Comparison of ENCODE assay signal across 1 cellular context in the genomic region with DNA sequence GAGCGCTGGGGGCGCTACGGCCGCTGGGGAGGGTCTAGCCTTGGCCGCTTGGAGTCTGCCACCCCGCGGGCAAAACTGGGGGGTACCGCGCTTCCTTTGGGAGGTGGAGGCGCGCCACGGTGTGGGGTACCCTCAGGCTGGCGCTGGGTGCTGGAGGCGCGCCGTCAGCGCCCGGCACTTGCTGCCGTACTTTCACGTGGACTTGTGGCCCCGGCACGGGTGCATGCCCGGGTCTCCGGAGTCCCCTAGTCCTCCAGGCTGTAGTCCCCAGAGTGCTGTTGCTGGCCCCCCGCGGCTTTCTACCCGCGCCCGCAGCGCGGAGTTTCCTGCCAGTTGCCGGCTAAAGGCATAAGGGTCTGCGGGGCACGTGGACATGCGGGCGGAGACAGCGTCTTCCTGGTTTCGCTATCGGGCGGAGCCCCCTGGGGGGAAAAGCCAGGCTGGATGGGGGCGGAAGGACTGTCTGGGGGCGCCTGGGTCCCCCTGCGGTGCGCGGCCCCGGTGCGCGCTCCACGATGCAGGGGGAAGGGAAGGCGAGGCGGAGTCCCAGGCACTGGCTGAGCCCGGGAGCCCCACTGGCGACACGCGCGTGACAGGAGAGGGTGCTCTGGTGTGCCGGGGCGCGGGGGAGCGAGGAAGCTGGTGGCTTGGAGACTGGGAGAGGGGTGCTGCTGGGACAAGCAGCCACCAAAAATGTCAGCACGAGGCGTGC.
A peak's percentile ranks its signal among the peaks of the same experiment; 100 is the strongest.
TF ChIP-seq lines count a peak whose summit lies in the region.

No MANE protein-coding gene starts in this region.

TF ChIP-seq in K562, 482 proteins besides CTCF, POLR2A, EP300 and RAD21 (continued from another document):
- TF ChIP-seq PHTF2 (CRISPR knock-in tag; IDR thresholded peaks at IDR 0.05) (no peak), TFAP4 (CRISPR knock-in tag; IDR thresholded peaks at IDR 0.05; ENCODE audit: borderline replicate concordance) (0 out of 2 replicates have a peak, but pooled peaks have one; percentile 5), L3MBTL2 (IDR thresholded peaks at IDR 0.05) (peak; percentile 37), MTA2 (IDR thresholded peaks at IDR 0.05; ENCODE audit: low read depth) (no peak), FOXA3 (CRISPR knock-in tag; conservative IDR thresholded peaks at IDR 0.05 in 1 of 2, IDR thresholded peaks at IDR 0.05 in 1 of 2) (no peak), NKRF (IDR thresholded peaks at IDR 0.05; ENCODE audit: borderline replicate concordance) (peak; percentile 79; the same call in 1 of the 2 replicates), ZNF609 (CRISPR knock-in tag; IDR thresholded peaks at IDR 0.05; ENCODE audit: borderline replicate concordance) (no peak), MYC (IDR thresholded peaks at IDR 0.05; ENCODE audit: low read depth, low read length) (peak; percentile 86; the same call in 1 of the 2 replicates), MYC (CRISPR knock-in tag; IDR thresholded peaks at IDR 0.05; ENCODE audit: borderline replicate concordance, low read depth) (peak; percentile 91), GATA2 (CRISPR knock-in tag; IDR thresholded peaks at IDR 0.05) (0 out of 2 replicates have a peak, but pooled peaks have one; percentile 30), RBM14 (IDR thresholded peaks at IDR 0.05; ENCODE audit: borderline replicate concordance, insufficient read depth, low read depth, low read length) (0 out of 2 replicates have a peak, but pooled peaks have one; percentile 37), GTF2A2 (tag; IDR thresholded peaks at IDR 0.05) (no peak), ZNF12 (CRISPR knock-in tag; IDR thresholded peaks at IDR 0.05) (peak; percentile 79; the same call in 1 of the 2 replicates), GABPA (tag; conservative IDR thresholded peaks at IDR 0.05; ENCODE audit: low read depth) (peak; percentile 3; the same call in 1 of the 2 replicates), ARID3A (IDR thresholded peaks at IDR 0.05; ENCODE audit: borderline replicate concordance, low read depth, low read length) (no peak), GTF2F1 (IDR thresholded peaks at IDR 0.05; ENCODE audit: low read depth, low read length) (no peak), POLR2G (IDR thresholded peaks at IDR 0.05; ENCODE audit: low read depth, low read length) (no peak), MCM7 (IDR thresholded peaks at IDR 0.05) (no peak), CSDE1 (IDR thresholded peaks at IDR 0.05) (no peak), BCOR (IDR thresholded peaks at IDR 0.05) (no peak), HMG20B (CRISPR knock-in tag; IDR thresholded peaks at IDR 0.05) (peak; percentile 44; the same call in 1 of the 2 replicates), NRF1 (conservative IDR thresholded peaks at IDR 0.05 in 1 of 2, IDR thresholded peaks at IDR 0.05 in 1 of 2) (peak in 1 of 2 experiments; percentile 47; a peak in 3 of 4 replicates), CCNT2 (IDR thresholded peaks at IDR 0.05; ENCODE audit: borderline replicate concordance, extremely low read depth, insufficient read length, low read depth, low read length) (peak; percentile 65), ZNF165 (CRISPR knock-in tag; IDR thresholded peaks at IDR 0.05; ENCODE audit: borderline replicate concordance) (no peak)
- TF ChIP-seq, protein P1, sequence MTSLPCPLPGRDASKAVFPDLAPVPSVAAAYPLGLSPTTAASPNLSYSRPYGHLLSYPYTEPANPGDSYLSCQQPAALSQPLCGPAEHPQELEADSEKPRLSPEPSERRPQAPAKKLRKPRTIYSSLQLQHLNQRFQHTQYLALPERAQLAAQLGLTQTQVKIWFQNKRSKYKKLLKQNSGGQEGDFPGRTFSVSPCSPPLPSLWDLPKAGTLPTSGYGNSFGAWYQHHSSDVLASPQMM (CRISPR knock-in tag; IDR thresholded peaks at IDR 0.05) = no peak
- TF ChIP-seq, protein P2, sequence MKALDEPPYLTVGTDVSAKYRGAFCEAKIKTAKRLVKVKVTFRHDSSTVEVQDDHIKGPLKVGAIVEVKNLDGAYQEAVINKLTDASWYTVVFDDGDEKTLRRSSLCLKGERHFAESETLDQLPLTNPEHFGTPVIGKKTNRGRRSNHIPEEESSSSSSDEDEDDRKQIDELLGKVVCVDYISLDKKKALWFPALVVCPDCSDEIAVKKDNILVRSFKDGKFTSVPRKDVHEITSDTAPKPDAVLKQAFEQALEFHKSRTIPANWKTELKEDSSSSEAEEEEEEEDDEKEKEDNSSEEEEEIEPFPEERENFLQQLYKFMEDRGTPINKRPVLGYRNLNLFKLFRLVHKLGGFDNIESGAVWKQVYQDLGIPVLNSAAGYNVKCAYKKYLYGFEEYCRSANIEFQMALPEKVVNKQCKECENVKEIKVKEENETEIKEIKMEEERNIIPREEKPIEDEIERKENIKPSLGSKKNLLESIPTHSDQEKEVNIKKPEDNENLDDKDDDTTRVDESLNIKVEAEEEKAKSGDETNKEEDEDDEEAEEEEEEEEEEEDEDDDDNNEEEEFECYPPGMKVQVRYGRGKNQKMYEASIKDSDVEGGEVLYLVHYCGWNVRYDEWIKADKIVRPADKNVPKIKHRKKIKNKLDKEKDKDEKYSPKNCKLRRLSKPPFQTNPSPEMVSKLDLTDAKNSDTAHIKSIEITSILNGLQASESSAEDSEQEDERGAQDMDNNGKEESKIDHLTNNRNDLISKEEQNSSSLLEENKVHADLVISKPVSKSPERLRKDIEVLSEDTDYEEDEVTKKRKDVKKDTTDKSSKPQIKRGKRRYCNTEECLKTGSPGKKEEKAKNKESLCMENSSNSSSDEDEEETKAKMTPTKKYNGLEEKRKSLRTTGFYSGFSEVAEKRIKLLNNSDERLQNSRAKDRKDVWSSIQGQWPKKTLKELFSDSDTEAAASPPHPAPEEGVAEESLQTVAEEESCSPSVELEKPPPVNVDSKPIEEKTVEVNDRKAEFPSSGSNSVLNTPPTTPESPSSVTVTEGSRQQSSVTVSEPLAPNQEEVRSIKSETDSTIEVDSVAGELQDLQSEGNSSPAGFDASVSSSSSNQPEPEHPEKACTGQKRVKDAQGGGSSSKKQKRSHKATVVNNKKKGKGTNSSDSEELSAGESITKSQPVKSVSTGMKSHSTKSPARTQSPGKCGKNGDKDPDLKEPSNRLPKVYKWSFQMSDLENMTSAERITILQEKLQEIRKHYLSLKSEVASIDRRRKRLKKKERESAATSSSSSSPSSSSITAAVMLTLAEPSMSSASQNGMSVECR (CRISPR knock-in tag; IDR thresholded peaks at IDR 0.05) = peak; percentile 11; the same call in 1 of the 2 replicates
- TF ChIP-seq, protein P3, sequence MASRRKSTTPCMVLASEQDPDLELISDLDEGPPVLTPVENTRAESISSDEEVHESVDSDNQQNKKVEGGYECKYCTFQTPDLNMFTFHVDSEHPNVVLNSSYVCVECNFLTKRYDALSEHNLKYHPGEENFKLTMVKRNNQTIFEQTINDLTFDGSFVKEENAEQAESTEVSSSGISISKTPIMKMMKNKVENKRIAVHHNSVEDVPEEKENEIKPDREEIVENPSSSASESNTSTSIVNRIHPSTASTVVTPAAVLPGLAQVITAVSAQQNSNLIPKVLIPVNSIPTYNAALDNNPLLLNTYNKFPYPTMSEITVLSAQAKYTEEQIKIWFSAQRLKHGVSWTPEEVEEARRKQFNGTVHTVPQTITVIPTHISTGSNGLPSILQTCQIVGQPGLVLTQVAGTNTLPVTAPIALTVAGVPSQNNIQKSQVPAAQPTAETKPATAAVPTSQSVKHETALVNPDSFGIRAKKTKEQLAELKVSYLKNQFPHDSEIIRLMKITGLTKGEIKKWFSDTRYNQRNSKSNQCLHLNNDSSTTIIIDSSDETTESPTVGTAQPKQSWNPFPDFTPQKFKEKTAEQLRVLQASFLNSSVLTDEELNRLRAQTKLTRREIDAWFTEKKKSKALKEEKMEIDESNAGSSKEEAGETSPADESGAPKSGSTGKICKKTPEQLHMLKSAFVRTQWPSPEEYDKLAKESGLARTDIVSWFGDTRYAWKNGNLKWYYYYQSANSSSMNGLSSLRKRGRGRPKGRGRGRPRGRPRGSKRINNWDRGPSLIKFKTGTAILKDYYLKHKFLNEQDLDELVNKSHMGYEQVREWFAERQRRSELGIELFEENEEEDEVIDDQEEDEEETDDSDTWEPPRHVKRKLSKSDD (conservative IDR thresholded peaks at IDR 0.05; ENCODE audit: low read length) = no peak
